Comparison of ENCODE assay signal across 14 cellular contexts in the genomic region with DNA sequence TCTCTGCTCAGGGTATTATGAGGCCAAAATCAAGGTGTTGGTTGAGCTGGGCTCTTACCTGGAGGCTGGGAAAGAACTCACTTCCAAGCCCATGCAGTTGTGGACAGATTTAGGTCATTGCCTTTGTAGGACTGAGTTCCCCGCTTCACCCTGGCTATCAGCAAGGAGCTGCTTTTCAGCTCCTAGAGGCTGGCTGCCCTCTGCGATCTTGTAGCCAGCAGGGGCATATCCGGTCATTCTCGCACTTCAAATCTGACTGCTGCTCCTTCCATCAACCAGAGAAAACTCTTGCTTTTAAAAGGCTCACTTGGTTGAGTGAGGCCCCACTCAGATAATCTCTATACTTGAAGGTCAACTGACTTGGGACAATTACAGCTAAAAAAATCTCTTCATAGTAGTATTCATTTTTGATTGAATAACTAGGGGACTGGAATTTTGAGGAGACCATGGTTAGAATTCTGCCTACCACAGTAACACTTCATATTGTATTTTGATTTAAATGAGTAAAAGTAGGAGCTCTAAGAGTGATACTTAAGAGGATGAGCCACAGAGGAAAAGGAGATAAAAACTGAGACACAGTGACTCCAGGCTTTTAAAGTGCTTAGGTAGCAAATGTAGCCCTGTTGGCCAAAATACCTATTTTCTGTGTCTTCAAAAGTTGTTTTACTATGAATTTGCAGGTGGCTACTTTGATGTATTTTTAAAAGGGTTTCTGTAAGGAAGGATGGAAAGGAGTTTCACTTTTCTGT.
DNase-seq lines count a peak whose midpoint lies in the region; ATAC-seq, FAIRE-seq and TF ChIP-seq lines count a peak whose summit lies in the region.
"Had no signal": no experiment of that assay in that cellular context is flagged by ENCODE, and none has a peak within 500 bp of the region (broad histone marks: within the 10 kb centered on the region; RNA-seq: fewer than 3 reads in every experiment).

No MANE protein-coding gene starts in this region.

- no peak for DNase-seq in bronchial epithelial cell (ENCODE audit: low read depth)
- peak in 2 of 3 donors; percentile 24 to 72 for DNase-seq in right cardiac atrium
- no peak for DNase-seq in trophoblast cell
- no peak for DNase-seq in AML-193 (lab: John Stamatoyannopoulos, UW)
- DNase-seq: amygdala, BE2C, NCI-H1417, NCI-H446, stomach had no signal

- H3K79me2 ChIP-seq in trophoblast cell (ENCODE audit: control insufficient read depth, insufficient read depth, low read length, poor library complexity): no peaks in the 10 kb centered on the region

- peak overlapping the region; percentile 26 for H4K12ac ChIP-seq in trophoblast cell (ENCODE audit: low read depth, low read length)

- H3K4me2 ChIP-seq in trophoblast cell (ENCODE audit: low read length): no peak overlapping the region

- no peak overlapping the region for H2AK5ac ChIP-seq in trophoblast cell (ENCODE audit: low read length)

- H3K36me3 ChIP-seq in HUES6 (ENCODE audit: control insufficient read depth, insufficient read depth, low read length): no peaks in the 10 kb centered on the region
- peaks cover 4% of the 10 kb centered on the region for H3K36me3 ChIP-seq in bronchial epithelial cell (ENCODE audit: control insufficient read depth, insufficient read depth, low read length)
- H3K36me3 ChIP-seq in trophoblast cell (ENCODE audit: control insufficient read depth in 1 of 2, insufficient read depth in 2 of 2, low read length in 2 of 2): no peaks in the 10 kb centered on the region
- H3K36me3 ChIP-seq: BE2C, neutrophil had no signal

- H3K14ac ChIP-seq in trophoblast cell (ENCODE audit: low read length): no peak overlapping the region

- no peak overlapping the region for H2BK12ac ChIP-seq in trophoblast cell (ENCODE audit: low read length)

- H3K79me1 ChIP-seq in trophoblast cell (ENCODE audit: low read length): no peaks in the 10 kb centered on the region

- H3K9me3 ChIP-seq in HUES6 (ENCODE audit: control insufficient read depth, insufficient read depth, low read depth, low read length) (no peaks in the 10 kb centered on the region), right cardiac atrium (ENCODE audit: control insufficient read depth, low read length) (no peaks in the 10 kb centered on the region), trophoblast cell (ENCODE audit: insufficient read depth, low read depth, low read length) (no peaks in the 10 kb centered on the region)
- H3K9me3 ChIP-seq: BE2C, neutrophil, stomach had no signal

- H4K91ac ChIP-seq in trophoblast cell (ENCODE audit: low read depth, low read length): no peak overlapping the region

- H3K27ac ChIP-seq in HUES6 (ENCODE audit: low read depth, low read length) (peak overlapping the region; percentile 1; the same call in 1 of the 2 replicates), right cardiac atrium (ENCODE audit: low read length) (peak overlapping the region; percentile 30), trophoblast cell (ENCODE audit: low read depth, low read length) (no peak overlapping the region)
- H3K27ac ChIP-seq: neutrophil, stomach had no signal

- ATAC-seq in right cardiac atrium: peak; percentile 61 to 79
- ATAC-seq in HG03045 (IDR thresholded peaks at IDR 0.05; ENCODE audit: unreplicated experiment): no peak
- ATAC-seq in GM19023 (IDR thresholded peaks at IDR 0.05; ENCODE audit: unreplicated experiment): no peak
- no peak for ATAC-seq in GM21717 (IDR thresholded peaks at IDR 0.05; ENCODE audit: unreplicated experiment)

- WGBS in right cardiac atrium: 35% methylated on average over 4 of the region's 4 CpGs
- whole genome bisulfite sequencing in trophoblast cell (ENCODE audit: extremely low coverage, insufficient coverage, insufficient read length): no CpG with 5 or more reads among the region's 4 CpGs

- no peak overlapping the region for H2BK5ac ChIP-seq in trophoblast cell (ENCODE audit: low read depth, low read length, poor library complexity)

- H3K23ac ChIP-seq in trophoblast cell (ENCODE audit: low read length): no peak overlapping the region

- H2AFZ ChIP-seq in trophoblast cell (ENCODE audit: insufficient read depth, low read length, poor library complexity): no peak overlapping the region

- H3K9ac ChIP-seq in HUES6 (ENCODE audit: low read length): no peak overlapping the region
- no peak overlapping the region for H3K9ac ChIP-seq in trophoblast cell (ENCODE audit: low read length)

- H3K4me3 ChIP-seq in HUES6 (ENCODE audit: low read depth, low read length) (no peak overlapping the region), bronchial epithelial cell (ENCODE audit: low read depth, low read length) (no peak overlapping the region), right cardiac atrium (ENCODE audit: low read length) (no peak overlapping the region), trophoblast cell (ENCODE audit: low read depth, low read length) (no peak overlapping the region)
- H3K4me3 ChIP-seq: stomach had no signal

- no peak overlapping the region for H4K8ac ChIP-seq in trophoblast cell (ENCODE audit: low read depth, low read length)

- H3K4me1 ChIP-seq in HUES6 (ENCODE audit: control insufficient read depth, insufficient read depth, low read length) (peaks cover 17% of the 10 kb centered on the region), right cardiac atrium (ENCODE audit: control insufficient read depth, insufficient read depth, low read length) (peaks cover 5% of the 10 kb centered on the region), trophoblast cell (ENCODE audit: control insufficient read depth in 1 of 2, insufficient read depth in 2 of 2, low read length in 2 of 2) (no peaks in the 10 kb centered on the region)
- H3K4me1 ChIP-seq: BE2C had no signal

- H2BK120ac ChIP-seq in trophoblast cell (ENCODE audit: insufficient read depth, low read length, poor library complexity): no peak overlapping the region

- TF ChIP-seq CTCF in bronchial epithelial cell (IDR thresholded peaks at IDR 0.05; ENCODE audit: insufficient read depth, low read length, severe bottlenecking): no peak

- H3K4ac ChIP-seq in trophoblast cell (ENCODE audit: low read depth, low read length): no peak overlapping the region

- H3K18ac ChIP-seq in trophoblast cell (ENCODE audit: low read length): no peak overlapping the region

- peak; percentile 66 for FAIRE-seq in bronchial epithelial cell (lab: Jason Lieb, UNC)

- intact Hi-C loops in right cardiac atrium (cut with DNase I): loop anchor here in 1 of 4 donors (10.0 kb wide), 1 partner anchor 54 kb away; no protein-coding TSS in a partner anchor

- H3K27me3 ChIP-seq in HUES6 (ENCODE audit: control insufficient read depth, insufficient read depth, low read length) (no peaks in the 10 kb centered on the region), bronchial epithelial cell (ENCODE audit: control insufficient read depth, insufficient read depth, low read length) (no peaks in the 10 kb centered on the region), right cardiac atrium (ENCODE audit: control insufficient read depth, insufficient read depth) (no peaks in the 10 kb centered on the region), trophoblast cell (ENCODE audit: insufficient read depth, low read length) (no peaks in the 10 kb centered on the region)
- H3K27me3 ChIP-seq: BE2C, neutrophil, stomach had no signal

Comparison
In these comparisons a context has a peak if more than half of its experiments do, and no peak if none do; other contexts are left out.
1. DNase-seq: peak in right cardiac atrium (2 of 3); none in bronchial epithelial cell (single experiment), trophoblast cell (0 of 2) and AML-193 (0 of 2).
2. ATAC-seq: peak in right cardiac atrium (2 of 2); none in HG03045 (single experiment), GM19023 (single experiment) and GM21717 (single experiment).